ENCODE assay signal across 16 cellular contexts in genomic region chr1:3423896-3424610, GRCh38. TPM values are rescaled to one million over a fixed set of nuclear protein-coding genes. Genes with fewer than 3 reads are reported as not detected.
A peak's percentile ranks its signal among the peaks of the same experiment; 100 is the strongest.
DNase-seq lines count a peak whose midpoint lies in the region; ATAC-seq and TF ChIP-seq lines count a peak whose summit lies in the region.
"Had no signal": no experiment of that assay in that cellular context is flagged by ENCODE, and none has a peak within 500 bp of the region (broad histone marks: within the 10 kb centered on the region; RNA-seq: fewer than 3 reads in every experiment).

No MANE protein-coding gene starts in this region.

- no peak overlapping the region for H2AK5ac ChIP-seq in mesenchymal stem cell (ENCODE audit: low read length, severe bottlenecking)

- H3K4me1 ChIP-seq in Panc1 (ENCODE audit: control insufficient read depth, insufficient read depth, low read length) (no peaks in the 10 kb centered on the region), colonic mucosa (peaks cover 18% of the 10 kb centered on the region), thoracic aorta (ENCODE audit: control insufficient read depth in 1 of 2, low read depth in 2 of 2) (peaks cover 28 to 47% of the 10 kb centered on the region in 2 donors), mesenchymal stem cell (ENCODE audit: control insufficient read depth, insufficient read depth, low read depth, low read length) (peaks cover 2% of the 10 kb centered on the region)

- H2BK5ac ChIP-seq in mesenchymal stem cell (ENCODE audit: low read depth, low read length, poor library complexity, severe bottlenecking), result no peak overlapping the region

- no peaks in the 10 kb centered on the region for H3K79me1 ChIP-seq in mesenchymal stem cell (replicated peaks; ENCODE audit: low read length, poor library complexity, severe bottlenecking)

- H3K27ac ChIP-seq in Panc1 (ENCODE audit: low read length) (no peak overlapping the region), colonic mucosa (peak overlapping the region; percentile 50), layer of hippocampus (ENCODE audit: low read depth, low read length) (peak overlapping the region; percentile 82), thoracic aorta (peak overlapping the region; percentile 73 to 85), mesenchymal stem cell (ENCODE audit: low read length, poor library complexity, severe bottlenecking) (no peak overlapping the region)

- ATAC-seq in Panc1 (0 out of 2 replicates have a peak, but pooled peaks have one; percentile 24), thoracic aorta (ENCODE audit: insufficient number of reproducible peaks, low FRiP score, low read depth) (no peak), GM21619 (IDR thresholded peaks at IDR 0.05; ENCODE audit: unreplicated experiment) (no peak)
- ATAC-seq: activated CD8-positive, alpha-beta T cell treated with anti-CD3 and anti-CD28 coated beads, Interleukin-2, amount 10 ng/mL, durations not matched to agents 7 days and 5 days; CD8-positive, alpha-beta T cell had no signal

- H2BK12ac ChIP-seq in mesenchymal stem cell (ENCODE audit: low read length in 2 of 2), result no peak overlapping the region

- DNase-seq in Panc1 (ENCODE audit: low read depth, low spot score) (no peak), colonic mucosa (no peak), thoracic aorta (ENCODE audit: low spot score) (no peak), NCI-H446 treated with DMSO at 0.1 percent for 48 hours (lab: John Stamatoyannopoulos, UW) (no peak), mesenchymal stem cell (no peak)
- DNase-seq: activated gamma-delta T cell, NCI-H2107, SIG-M5 had no signal

- H3K18ac ChIP-seq in mesenchymal stem cell (ENCODE audit: low read depth in 1 of 2, low read length in 2 of 2), result no peak overlapping the region

- in situ Hi-C loops in Panc1 (cut with HindIII; ENCODE audit: low pct_unique_long_range_greater_than_20kb, low sequenced_read_pairs), result no loop called here

- no peak overlapping the region for H2AFZ ChIP-seq in mesenchymal stem cell (ENCODE audit: low read depth, low read length)

- no peak overlapping the region for H3K9ac ChIP-seq in colonic mucosa (ENCODE audit: low read depth in 2 of 2, low read length in 2 of 2)
- no peak overlapping the region for H3K9ac ChIP-seq in mesenchymal stem cell (ENCODE audit: low read length)

- H3K14ac ChIP-seq in mesenchymal stem cell (ENCODE audit: low read length in 2 of 2), result no peak overlapping the region

- no peaks in the 10 kb centered on the region for H3K27me3 ChIP-seq in Panc1 (ENCODE audit: control insufficient read depth, insufficient read depth, low read length)
- no peaks in the 10 kb centered on the region for H3K27me3 ChIP-seq in colonic mucosa
- H3K27me3 ChIP-seq in layer of hippocampus (ENCODE audit: control insufficient read depth, insufficient read depth, low read length), result no peaks in the 10 kb centered on the region
- no peaks in the 10 kb centered on the region for H3K27me3 ChIP-seq in thoracic aorta (replicated peaks; ENCODE audit: insufficient read depth)
- H3K27me3 ChIP-seq in mesenchymal stem cell (ENCODE audit: control insufficient read depth in 1 of 2, insufficient read depth in 1 of 2, low read length in 2 of 2), result peaks cover 26 to 41% of the 10 kb centered on the region in 2 experiments

- no peak for TF ChIP-seq CTCF in Panc1 (IDR thresholded peaks at IDR 0.05)
- TF ChIP-seq CTCF in colonic mucosa (IDR thresholded peaks at IDR 0.05), result no peak
- no peak for TF ChIP-seq CTCF in thoracic aorta (IDR thresholded peaks at IDR 0.05)

- H3K36me3 ChIP-seq in Panc1 (ENCODE audit: control insufficient read depth, insufficient read depth, low read length) (peaks cover 6% of the 10 kb centered on the region; the same call in 1 of the 2 replicates), colonic mucosa (no peaks in the 10 kb centered on the region), thoracic aorta (peaks cover 52% of the 10 kb centered on the region), mesenchymal stem cell (ENCODE audit: control insufficient read depth in 1 of 2, insufficient read depth in 2 of 2, low read depth in 1 of 2, low read length in 2 of 2) (peaks cover 0 to 8% of the 10 kb centered on the region in 2 experiments)
- H3K36me3 ChIP-seq: spleen had no signal

- no peak overlapping the region for H3K4ac ChIP-seq in mesenchymal stem cell (ENCODE audit: low read depth in 1 of 2, low read length in 2 of 2)

- no peak overlapping the region for H3K4me2 ChIP-seq in mesenchymal stem cell (ENCODE audit: low read length, poor library complexity, severe bottlenecking)

- intact Hi-C loops in Panc1 (cut with micrococcal nuclease; ENCODE audit: unreplicated experiment), result loop anchor here (5.0 kb wide), 2 partner anchors 357 to 412 kb away; partner anchors contain the start of gene PRDM16
- intact Hi-C loops in colonic mucosa (cut with DNase I), result loop anchor here (2.0 to 10.0 kb wide), 2 partner anchors 411 to 599 kb away; no protein-coding TSS in a partner anchor

- BruUV-seq in Panc1 (replicated peaks; lab: Mats Ljungman, UMichigan), result no TSS peak

- no peak overlapping the region for H2BK15ac ChIP-seq in mesenchymal stem cell (ENCODE audit: low read depth, poor library complexity, severe bottlenecking)

- H4K8ac ChIP-seq in mesenchymal stem cell (ENCODE audit: low read length), result no peak overlapping the region

- CTCF ChIA-PET in Panc1 (lab: Charles Lee), result interaction anchor here (0.7 to 1.0 kb wide), 5 partner anchors 17 to 412 kb away, joined by 3 to 8 read pairs (median 4); no protein-coding TSS in a partner anchor

- 74% methylated on average over 28 of the region's 28 CpGs for WGBS in mesenchymal stem cell

- no peak overlapping the region for H4K91ac ChIP-seq in mesenchymal stem cell (ENCODE audit: low read length)

- POLR2A ChIA-PET in Panc1 (lab: Charles Lee), result no interaction called here

- H3K9me3 ChIP-seq in Panc1 (ENCODE audit: control insufficient read depth, insufficient read depth, low read depth, low read length) (no peaks in the 10 kb centered on the region), colonic mucosa (no peaks in the 10 kb centered on the region), thoracic aorta (no peaks in the 10 kb centered on the region), mesenchymal stem cell (ENCODE audit: control insufficient read depth, low read length) (no peaks in the 10 kb centered on the region)
- H3K9me3 ChIP-seq: spleen had no signal

- H2BK120ac ChIP-seq in mesenchymal stem cell (ENCODE audit: low read depth, low read length), result no peak overlapping the region

- H3K4me3 ChIP-seq in Panc1 (ENCODE audit: low read depth in 2 of 2, low read length in 2 of 2) (no peak overlapping the region), colonic mucosa (no peak overlapping the region), thoracic aorta (no peak overlapping the region), mesenchymal stem cell (ENCODE audit: insufficient read depth in 1 of 2, low read depth in 1 of 2, low read length in 2 of 2) (no peak overlapping the region)
- H3K4me3 ChIP-seq: gastroesophageal sphincter, K562, spleen had no signal

- H3K23ac ChIP-seq in mesenchymal stem cell (ENCODE audit: low read length in 2 of 2), result no peak overlapping the region

RNA-seq across cellular contexts. Expression of gene ARHGEF16, which starts 30.4 kb away (rescaled TPM):
- 10.1 TPM for total RNA-seq in Panc1 (2021; ENCODE audit: unreplicated experiment)
- polyA plus RNA-seq in Panc1 (2012; ENCODE audit: insufficient read length), result 7.8 TPM
- total RNA-seq in colonic mucosa, result 10 to 100 TPM; 77.3 to 90.2 TPM
- total RNA-seq in thoracic aorta, result 1 to 10 TPM; 1.6 to 2.4 TPM
- 0.73 TPM for polyA plus RNA-seq in mesenchymal stem cell (2013, experiment 1 of 2)
- 0.49 TPM for polyA plus RNA-seq in mesenchymal stem cell (2013, experiment 2 of 2)
- total RNA-seq: activated CD8-positive, alpha-beta T cell treated with anti-CD3 and anti-CD28 coated beads, Interleukin-2, amount 10 ng/mL, durations not matched to agents 7 days and 5 days; CD8-positive, alpha-beta T cell; myocyte had no signal

Comparison
In these comparisons a context has a peak if more than half of its experiments do, and no peak if none do; other contexts are left out.
1. H3K27ac ChIP-seq: peak in colonic mucosa (single experiment), layer of hippocampus (single experiment) and thoracic aorta (2 of 2); none in Panc1 (single experiment) and mesenchymal stem cell (single experiment).